11 cellular contexts compared by ENCODE assay signal in genomic region chrX:95318882-95319281, GRCh38.
DNase-seq lines count a peak whose midpoint lies in the region; ATAC-seq and TF ChIP-seq lines count a peak whose summit lies in the region.
"Had no signal": no experiment of that assay in that cellular context is flagged by ENCODE, and none has a peak within 500 bp of the region (broad histone marks: within the 10 kb centered on the region; RNA-seq: fewer than 3 reads in every experiment).

No MANE protein-coding gene starts in this region.

- no peak overlapping the region for H3K27ac ChIP-seq in right lobe of liver
- no peak overlapping the region for H3K27ac ChIP-seq in mesenchymal stem cell (ENCODE audit: low read length, poor library complexity, severe bottlenecking)
- H3K27ac ChIP-seq: Peyer's patch had no signal

- no peak overlapping the region for H3K18ac ChIP-seq in mesenchymal stem cell (ENCODE audit: low read depth in 1 of 2, low read length in 2 of 2)

- no peaks in the 10 kb centered on the region for H3K36me3 ChIP-seq in right lobe of liver
- H3K36me3 ChIP-seq in mesenchymal stem cell (ENCODE audit: control insufficient read depth in 1 of 2, insufficient read depth in 2 of 2, low read depth in 1 of 2, low read length in 2 of 2) = no peaks in the 10 kb centered on the region
- H3K36me3 ChIP-seq: Peyer's patch had no signal

- H2BK120ac ChIP-seq in mesenchymal stem cell (ENCODE audit: low read depth, low read length) = no peak overlapping the region

- no peak overlapping the region for H3K14ac ChIP-seq in mesenchymal stem cell (ENCODE audit: low read length in 2 of 2)

- H2AFZ ChIP-seq in mesenchymal stem cell (ENCODE audit: low read depth, low read length) = no peak overlapping the region

- 12% methylated on average over 3 of the region's 4 CpGs for WGBS in right lobe of liver (ENCODE audit: insufficient coverage, low coverage, low lambda C conversion rate, missing lambda C conversion rate)
- 41% methylated on average over 4 of the region's 4 CpGs for WGBS in mesenchymal stem cell

- no peaks in the 10 kb centered on the region for H3K79me1 ChIP-seq in mesenchymal stem cell (replicated peaks; ENCODE audit: low read length, poor library complexity, severe bottlenecking)

- no peaks in the 10 kb centered on the region for H3K9me3 ChIP-seq in right lobe of liver
- no peaks in the 10 kb centered on the region for H3K9me3 ChIP-seq in mesenchymal stem cell (ENCODE audit: control insufficient read depth, low read length)
- H3K9me3 ChIP-seq: Peyer's patch had no signal

- no peak for TF ChIP-seq POLR2A in right lobe of liver (IDR thresholded peaks at IDR 0.05)

- TF ChIP-seq CTCF in GM12874 (IDR thresholded peaks at IDR 0.05; ENCODE audit: insufficient read depth, low read depth, low read length) = peak; percentile 23; the same call in 1 of the 2 replicates
- TF ChIP-seq CTCF in right lobe of liver (IDR thresholded peaks at IDR 0.05) = peak; percentile 16 to 48 (median 38)

- H3K4me1 ChIP-seq in right lobe of liver = no peaks in the 10 kb centered on the region
- no peaks in the 10 kb centered on the region for H3K4me1 ChIP-seq in mesenchymal stem cell (ENCODE audit: control insufficient read depth, insufficient read depth, low read depth, low read length)
- H3K4me1 ChIP-seq: Peyer's patch had no signal

- no peak overlapping the region for H4K8ac ChIP-seq in mesenchymal stem cell (ENCODE audit: low read length)

- H3K27me3 ChIP-seq in right lobe of liver (no peaks in the 10 kb centered on the region), mesenchymal stem cell (ENCODE audit: control insufficient read depth in 1 of 2, insufficient read depth in 1 of 2, low read length in 2 of 2) (no peaks in the 10 kb centered on the region)
- H3K27me3 ChIP-seq: Peyer's patch had no signal

- H3K9ac ChIP-seq in mesenchymal stem cell (ENCODE audit: low read length) = no peak overlapping the region

- H3K4ac ChIP-seq in mesenchymal stem cell (ENCODE audit: low read depth in 1 of 2, low read length in 2 of 2) = no peak overlapping the region

- H3K23ac ChIP-seq in mesenchymal stem cell (ENCODE audit: low read length in 2 of 2) = no peak overlapping the region

- no peak overlapping the region for H2BK5ac ChIP-seq in mesenchymal stem cell (ENCODE audit: low read depth, low read length, poor library complexity, severe bottlenecking)

- intact Hi-C loops in right lobe of liver (cut with DNase I) (no loop called here), left ventricle myocardium superior (cut with micrococcal nuclease) (no loop called here)

- H3K4me3 ChIP-seq in right lobe of liver (no peak overlapping the region), mesenchymal stem cell (ENCODE audit: insufficient read depth in 1 of 2, low read depth in 1 of 2, low read length in 2 of 2) (no peak overlapping the region)
- H3K4me3 ChIP-seq: Peyer's patch had no signal

- H4K91ac ChIP-seq in mesenchymal stem cell (ENCODE audit: low read length) = no peak overlapping the region

- no peak overlapping the region for H2BK12ac ChIP-seq in mesenchymal stem cell (ENCODE audit: low read length in 2 of 2)

- DNase-seq in SK-N-DZ (ENCODE audit: low spot score) (peak; percentile 4), right lobe of liver (no peak), midbrain (lab: John Stamatoyannopoulos, UW) (no peak), left ventricle myocardium superior (no peak), mesenchymal stem cell (no peak)
- DNase-seq: activated CD8-positive, alpha-beta memory T cell treated with anti-CD3 and anti-CD28 coated beads for 24 hours; islet precursor cell; Peyer's patch; stimulated activated CD4-positive, alpha-beta T cell treated with anti-CD3 and anti-CD28 coated beads, Interleukin-12 subunit alpha, Interleukin-12 subunit beta, amount 100 ng/mL, for 4 hours had no signal

- no peak overlapping the region for H2BK15ac ChIP-seq in mesenchymal stem cell (ENCODE audit: low read depth, poor library complexity, severe bottlenecking)

- H3K4me2 ChIP-seq in mesenchymal stem cell (ENCODE audit: low read length, poor library complexity, severe bottlenecking) = no peak overlapping the region

- H2AK5ac ChIP-seq in mesenchymal stem cell (ENCODE audit: low read length, severe bottlenecking) = no peak overlapping the region

- ATAC-seq in HG03159 (IDR thresholded peaks at IDR 0.05; ENCODE audit: unreplicated experiment) = peak; percentile 79
- ATAC-seq in right lobe of liver = peak in 3 of 4 donors; percentile 36 to 50 (median 49)
- ATAC-seq in left ventricle myocardium superior = no peak
